ENCODE assay signal across 18 cellular contexts in genomic region chr22:35510481-35510934, GRCh38. TPM values are rescaled to one million over a fixed set of nuclear protein-coding genes. Genes with fewer than 3 reads are reported as not detected.
DNase-seq lines count a peak whose midpoint lies in the region; ATAC-seq and TF ChIP-seq lines count a peak whose summit lies in the region.
"Had no signal": no experiment of that assay in that cellular context is flagged by ENCODE, and none has a peak within 500 bp of the region (broad histone marks: within the 10 kb centered on the region; RNA-seq: fewer than 3 reads in every experiment).

No MANE protein-coding gene starts in this region.

- no peaks in the 10 kb centered on the region for H4K20me1 ChIP-seq in PC-9 (ENCODE audit: insufficient read depth)

- peaks cover 5% of the 10 kb centered on the region; the same call in 1 of the 2 replicates for H3K27me3 ChIP-seq in PC-9 (ENCODE audit: insufficient read depth, low read depth)
- H3K27me3 ChIP-seq: body of pancreas, hepatocyte, thyroid gland had no signal

- H3K4me3 ChIP-seq in PC-9 (no peak overlapping the region), fibroblast of mammary gland (ENCODE audit: control insufficient read depth, low read depth, low read length) (no peak overlapping the region)
- H3K4me3 ChIP-seq: body of pancreas, hepatocyte, thyroid gland had no signal

- no peak for ATAC-seq in stimulated activated memory B cell treated with anti-CD40 and anti-IgM and Interleukin-4, amounts not matched to agents 10 μg/mL and 1 μg/mL and 100 μg/mL, for 72 hours
- ATAC-seq: body of pancreas had no signal

- no peak overlapping the region for H3K27ac Mint-ChIP-seq in stimulated activated memory B cell treated with anti-CD40 and anti-IgM and Interleukin-4, amounts not matched to agents 10 μg/mL and 1 μg/mL and 100 μg/mL, for 72 hours
- H3K27ac Mint-ChIP-seq: activated naive CD4-positive, alpha-beta T cell treated with anti-CD3 and anti-CD28 coated beads, Interleukin-2, amount 10 ng/mL, durations not matched to agents 7 days and 5 days; nephron had no signal

- POLR2A ChIA-PET in PC-9 (lab: Charles Lee; ENCODE audit: unreplicated experiment) = no interaction called here

- peaks cover 40% of the 10 kb centered on the region for H3K27me3 Mint-ChIP-seq in stimulated activated memory B cell treated with anti-CD40 and anti-IgM and Interleukin-4, amounts not matched to agents 10 μg/mL and 1 μg/mL and 100 μg/mL, for 72 hours

- no TSS peak for BruUV-seq in PC-9 (replicated peaks; lab: Mats Ljungman, UMichigan)

- intact Hi-C loops in PC-9 (cut with micrococcal nuclease; ENCODE audit: unreplicated experiment) = no loop called here

- DNase-seq in HCEC 1CT = peak; percentile 61
- peak in 1 of 2 experiments; percentile 25 for DNase-seq in PC-9
- DNase-seq in fibroblast of mammary gland (ENCODE audit: low read depth) = peak; percentile 51
- no peak for DNase-seq in iPS-NIHi7 (ENCODE audit: extremely low spot score)
- DNase-seq in NCI-H748 (lab: John Stamatoyannopoulos, UW; ENCODE audit: unreplicated experiment) = no peak
- DNase-seq: activated CD4-positive, alpha-beta T cell treated with anti-CD3 and anti-CD28 coated beads, Interleukin-2, amount 50 U/mL, for 4 hours; activated naive CD4-positive, alpha-beta T cell treated with anti-CD3 and anti-CD28 coated beads, Interleukin-2, amount 10 ng/mL, durations not matched to agents 7 days and 5 days; body of pancreas; NCI-H1105 treated with DMSO at 0.1 percent for 48 hours; NCI-H2171 treated with DMSO at 0.1 percent for 48 hours; NCI-H774; RPMI8226; thyroid gland had no signal

- TF ChIP-seq CTCF in PC-9 (conservative IDR thresholded peaks at IDR 0.05) (no peak), fibroblast of mammary gland (conservative IDR thresholded peaks at IDR 0.05; ENCODE audit: control insufficient read depth, insufficient read depth, low read depth, low read length) (no peak)

- H2AFZ ChIP-seq in PC-9 = no peak overlapping the region
- H2AFZ ChIP-seq: hepatocyte had no signal

- H3F3A ChIP-seq in PC-9 (ENCODE audit: insufficient read depth, low read depth) = no peaks in the 10 kb centered on the region

- H3K9me3 Mint-ChIP-seq in stimulated activated memory B cell treated with anti-CD40 and anti-IgM and Interleukin-4, amounts not matched to agents 10 μg/mL and 1 μg/mL and 100 μg/mL, for 72 hours = peaks cover 3% of the 10 kb centered on the region
- H3K9me3 Mint-ChIP-seq: activated naive CD4-positive, alpha-beta T cell treated with anti-CD3 and anti-CD28 coated beads, Interleukin-2, amount 10 ng/mL, durations not matched to agents 7 days and 5 days; nephron had no signal

- peak overlapping the region; percentile 19; the same call in 1 of the 2 replicates for H3K4me2 ChIP-seq in PC-9
- H3K4me2 ChIP-seq: hepatocyte had no signal

- H3K4me1 Mint-ChIP-seq in stimulated activated memory B cell treated with anti-CD40 and anti-IgM and Interleukin-4, amounts not matched to agents 10 μg/mL and 1 μg/mL and 100 μg/mL, for 72 hours = no peaks in the 10 kb centered on the region
- H3K4me1 Mint-ChIP-seq: activated naive CD4-positive, alpha-beta T cell treated with anti-CD3 and anti-CD28 coated beads, Interleukin-2, amount 10 ng/mL, durations not matched to agents 7 days and 5 days; nephron had no signal

- no peak overlapping the region for H3K4me3 Mint-ChIP-seq in stimulated activated memory B cell treated with anti-CD40 and anti-IgM and Interleukin-4, amounts not matched to agents 10 μg/mL and 1 μg/mL and 100 μg/mL, for 72 hours
- H3K4me3 Mint-ChIP-seq: activated naive CD4-positive, alpha-beta T cell treated with anti-CD3 and anti-CD28 coated beads, Interleukin-2, amount 10 ng/mL, durations not matched to agents 7 days and 5 days; nephron had no signal

- CTCF ChIA-PET in PC-9 (lab: Charles Lee) = interaction anchor here (0.7 kb wide), 2 partner anchors 17 to 21 kb away, joined by 3 read pairs; no protein-coding TSS in a partner anchor

- H3K27ac ChIP-seq in PC-9 = no peak overlapping the region
- peak overlapping the region; percentile 72 for H3K27ac ChIP-seq in temporal lobe (ENCODE audit: low read depth, low read length)
- H3K27ac ChIP-seq: body of pancreas, C4-2B, hepatocyte, thyroid gland had no signal

- no peaks in the 10 kb centered on the region for H3K36me3 Mint-ChIP-seq in stimulated activated memory B cell treated with anti-CD40 and anti-IgM and Interleukin-4, amounts not matched to agents 10 μg/mL and 1 μg/mL and 100 μg/mL, for 72 hours
- H3K36me3 Mint-ChIP-seq: activated naive CD4-positive, alpha-beta T cell treated with anti-CD3 and anti-CD28 coated beads, Interleukin-2, amount 10 ng/mL, durations not matched to agents 7 days and 5 days had no signal

- peaks cover 15% of the 10 kb centered on the region for H3K4me1 ChIP-seq in PC-9 (replicated peaks; ENCODE audit: insufficient read depth)
- H3K4me1 ChIP-seq: body of pancreas, thyroid gland had no signal

- H3K79me2 ChIP-seq in PC-9 (ENCODE audit: low read depth) = no peaks in the 10 kb centered on the region
- H3K79me2 ChIP-seq: hepatocyte had no signal

- H3K9me3 ChIP-seq in PC-9 (ENCODE audit: insufficient read depth, low read depth) = no peaks in the 10 kb centered on the region
- H3K9me3 ChIP-seq: body of pancreas, thyroid gland had no signal

- H3K36me3 ChIP-seq in PC-9 (ENCODE audit: low read depth) = no peaks in the 10 kb centered on the region
- H3K36me3 ChIP-seq: thyroid gland had no signal

- no peaks in the 10 kb centered on the region for H3K9me2 ChIP-seq in PC-9 (ENCODE audit: insufficient read depth)

RNA-seq across cellular contexts. Expression of gene RASD2, which starts 30.1 kb away (rescaled TPM):
- total RNA-seq in PC-9 (2021) (0.70 and 0.95 TPM in 2 replicates), temporal lobe (1.7 TPM)

Comparison
In these comparisons a context has a peak if more than half of its experiments do, and no peak if none do; other contexts are left out.
1. DNase-seq: peak in HCEC 1CT (single experiment) and fibroblast of mammary gland (single experiment); none in iPS-NIHi7 (single experiment) and NCI-H748 (single experiment).